ENCODE assay signal across 8 cellular contexts in genomic region chr6:154277578-154278128, GRCh38.
DNase-seq lines count a peak whose midpoint lies in the region; ATAC-seq and TF ChIP-seq lines count a peak whose summit lies in the region.

No MANE protein-coding gene starts in this region.

- no peak overlapping the region for H2BK5ac ChIP-seq in IMR-90 (ENCODE audit: low read depth, low read length, poor library complexity, severe bottlenecking)

- TF ChIP-seq RAD21 in IMR-90 (IDR thresholded peaks at IDR 0.05; ENCODE audit: low read length): no peak

- no peak overlapping the region for H2AK9ac ChIP-seq in IMR-90 (replicated peaks; ENCODE audit: low read depth, low read length, poor library complexity)

- H4K8ac ChIP-seq in IMR-90 (ENCODE audit: low read depth in 2 of 2, low read length in 2 of 2): no peak overlapping the region

- DNase-seq in stimulated activated CD4-positive, alpha-beta T cell treated with anti-CD3 and anti-CD28 coated beads, Interleukin-12 subunit alpha, Interleukin-12 subunit beta, amount 100 ng/mL, for 4 hours: peak; percentile 14
- DNase-seq in stimulated activated CD4-positive, alpha-beta T cell treated with anti-CD3 and anti-CD28 coated beads, Interleukin-1b, Interleukin-23, amount 100 ng/mL, for 48 hours: no peak
- DNase-seq in IMR-90 (no peak), upper lobe of right lung (no peak), left lung (no peak), RKO (ENCODE audit: low spot score) (no peak)
- no peak for DNase-seq in central memory CD8-positive, alpha-beta T cell (ENCODE audit: low spot score in 2 of 2)

- H3K56ac ChIP-seq in IMR-90 (ENCODE audit: extremely low read depth, insufficient read depth, low read length): no peak overlapping the region

- H4K91ac ChIP-seq in IMR-90 (ENCODE audit: insufficient read depth, low read depth, low read length): peak overlapping the region; percentile 35; the same call in 1 of the 2 replicates

- peak overlapping the region; percentile 9 for H3K27ac Mint-ChIP-seq in central memory CD8-positive, alpha-beta T cell (ENCODE audit: low read depth)

- H3K36me3 ChIP-seq in IMR-90 (ENCODE audit: control insufficient read depth, insufficient read depth, low read length) (no peaks in the 10 kb centered on the region), upper lobe of right lung (no peaks in the 10 kb centered on the region), left lung (no peaks in the 10 kb centered on the region)

- no peak for TF ChIP-seq POLR2A in IMR-90 (IDR thresholded peaks at IDR 0.05; ENCODE audit: low read depth, low read length)

- no peak overlapping the region for H3K27ac ChIP-seq in IMR-90 (ENCODE audit: insufficient read depth, low read length)
- H3K27ac ChIP-seq in upper lobe of right lung: no peak overlapping the region
- H3K27ac ChIP-seq in left lung: no peak overlapping the region

- TF ChIP-seq CTCF in IMR-90 (conservative IDR thresholded peaks at IDR 0.05; ENCODE audit: low read depth, low read length) (no peak), upper lobe of right lung (IDR thresholded peaks at IDR 0.05) (no peak), left lung (IDR thresholded peaks at IDR 0.05) (no peak)

- intact Hi-C loops in IMR-90 (cut with micrococcal nuclease) (loop anchor here (1.0 to 5.0 kb wide), 2 partner anchors 123 to 125 kb away; no protein-coding TSS in a partner anchor), upper lobe of right lung (cut with DNase I) (loop anchor here (5.0 kb wide), 1 partner anchor 120 kb away; no protein-coding TSS in a partner anchor), left lung (cut with DNase I) (loop anchor here in 1 of 2 donors (5.0 kb wide), 1 partner anchor 120 kb away; no protein-coding TSS in a partner anchor)

- WGBS in IMR-90 (ENCODE audit: extremely low coverage in 2 of 2, insufficient read length in 1 of 2), 2 experiments: 60% methylated on average over 2 of the region's 7 CpGs; no CpG with 5 or more reads in 1 of the 2 experiments

- dilution Hi-C loops in IMR-90 (cut with HindIII; ENCODE audit: low sequenced_read_pairs, unreplicated experiment): no loop called here

- peak overlapping the region; percentile 39; the same call in 1 of the 2 replicates for H3K4ac ChIP-seq in IMR-90 (ENCODE audit: low read depth, low read length)

- no peak overlapping the region for H3K18ac ChIP-seq in IMR-90 (ENCODE audit: low read depth, low read length)

- no peak overlapping the region for H3K23ac ChIP-seq in IMR-90 (ENCODE audit: low read depth, low read length)

- H3K4me3 ChIP-seq in IMR-90 (ENCODE audit: insufficient read depth, low read depth, low read length) (no peak overlapping the region), upper lobe of right lung (peak overlapping the region; percentile 0), left lung (no peak overlapping the region)

- H4K20me1 ChIP-seq in IMR-90 (ENCODE audit: insufficient read depth, low read length): no peaks in the 10 kb centered on the region

- no peaks in the 10 kb centered on the region for H3K9me1 ChIP-seq in IMR-90 (ENCODE audit: insufficient read depth, low read length)

- H3K9me3 Mint-ChIP-seq in central memory CD8-positive, alpha-beta T cell: no peaks in the 10 kb centered on the region

- H4K5ac ChIP-seq in IMR-90 (ENCODE audit: low read depth, low read length): no peak overlapping the region

- no peak overlapping the region for H2BK15ac ChIP-seq in IMR-90 (ENCODE audit: low read depth, low read length)

- CTCF ChIA-PET in IMR-90 (lab: Yijun Ruan, JAX): interaction anchor here (0.6 to 2.2 kb wide), 13 partner anchors 8 to 217 kb away, joined by 3 to 10 read pairs (median 4); no protein-coding TSS in a partner anchor

- H3K4me1 ChIP-seq in IMR-90 (ENCODE audit: control insufficient read depth, insufficient read depth, low read length): peaks cover 3% of the 10 kb centered on the region
- no peaks in the 10 kb centered on the region for H3K4me1 ChIP-seq in upper lobe of right lung
- H3K4me1 ChIP-seq in left lung: peaks cover 0 to 16% of the 10 kb centered on the region in 2 donors

- peak overlapping the region; percentile 59 for H3K4me3 Mint-ChIP-seq in central memory CD8-positive, alpha-beta T cell

- H3K4me1 Mint-ChIP-seq in central memory CD8-positive, alpha-beta T cell: peaks cover 14% of the 10 kb centered on the region

- no peak overlapping the region for H2AK5ac ChIP-seq in IMR-90 (ENCODE audit: low read depth, low read length)

- no peak overlapping the region for H2BK120ac ChIP-seq in IMR-90 (ENCODE audit: low read depth, low read length)

- H3K9me3 ChIP-seq in IMR-90 (ENCODE audit: control insufficient read depth, insufficient read depth, low read length) (no peaks in the 10 kb centered on the region), upper lobe of right lung (no peaks in the 10 kb centered on the region), left lung (no peaks in the 10 kb centered on the region)

- no peak overlapping the region for H2BK20ac ChIP-seq in IMR-90 (ENCODE audit: low read depth, low read length)

- ATAC-seq in IMR-90 (ENCODE audit: low read depth) (no peak), upper lobe of right lung (no peak), left lung (no peak), GM18861 (IDR thresholded peaks at IDR 0.05; ENCODE audit: unreplicated experiment) (no peak)
- ATAC-seq in central memory CD8-positive, alpha-beta T cell (replicated peaks; ENCODE audit: extremely low read depth, poor library complexity, severe bottlenecking): peak; percentile 19

- H3K27me3 Mint-ChIP-seq in central memory CD8-positive, alpha-beta T cell: no peaks in the 10 kb centered on the region

- H3K36me3 Mint-ChIP-seq in central memory CD8-positive, alpha-beta T cell (ENCODE audit: insufficient read depth): no peaks in the 10 kb centered on the region

- H3K27me3 ChIP-seq in IMR-90 (ENCODE audit: control insufficient read depth, insufficient read depth, low read length): no peaks in the 10 kb centered on the region
- H3K27me3 ChIP-seq in upper lobe of right lung: no peaks in the 10 kb centered on the region
- H3K27me3 ChIP-seq in left lung: no peaks in the 10 kb centered on the region

- no peak overlapping the region for H3K9ac ChIP-seq in IMR-90 (ENCODE audit: low read depth, low read length)

- no peak overlapping the region for H3K4me2 ChIP-seq in IMR-90 (ENCODE audit: low read depth, low read length)

- peak overlapping the region; percentile 73 for H2AFZ ChIP-seq in IMR-90 (replicated peaks; ENCODE audit: low read length, poor library complexity)

- no peak overlapping the region for H3K14ac ChIP-seq in IMR-90 (replicated peaks; ENCODE audit: low read depth, low read length)

- no TSS peak for BruUV-seq in IMR-90 (replicated peaks; lab: Mats Ljungman, UMichigan)

- H3K79me1 ChIP-seq in IMR-90 (ENCODE audit: low read depth in 1 of 2, low read length in 2 of 2): no peaks in the 10 kb centered on the region

- POLR2A ChIA-PET in IMR-90 (lab: Charles Lee; ENCODE audit: unreplicated experiment): interaction anchor here (0.5 kb wide), 1 partner anchor 12 kb away, joined by 11 read pairs; no protein-coding TSS in a partner anchor

- in situ Hi-C loops in IMR-90 (cut with MboI; ENCODE audit: low sequenced_read_pairs): no loop called here

TF ChIP-seq in IMR-90, 13 proteins besides CTCF, POLR2A, EP300 and RAD21:
- TF ChIP-seq MAFK (IDR thresholded peaks at IDR 0.05; ENCODE audit: low read depth, low read length) (no peak), MXI1 (IDR thresholded peaks at IDR 0.05; ENCODE audit: borderline replicate concordance, low read depth, low read length) (no peak), BHLHE40 (IDR thresholded peaks at IDR 0.05; ENCODE audit: low read depth, low read length) (no peak), SMC3 (IDR thresholded peaks at IDR 0.05; ENCODE audit: low read depth, low read length) (no peak), RCOR1 (IDR thresholded peaks at IDR 0.05; ENCODE audit: insufficient replicate concordance, low read length) (no peak), NFE2L2 (IDR thresholded peaks at IDR 0.05; ENCODE audit: low read depth, low read length) (no peak), USF2 (IDR thresholded peaks at IDR 0.05; ENCODE audit: low read depth, low read length) (no peak), FOS (IDR thresholded peaks at IDR 0.05; ENCODE audit: low read depth, low read length) (no peak), RFX5 (IDR thresholded peaks at IDR 0.05; ENCODE audit: low read depth, low read length) (no peak), CEBPB (IDR thresholded peaks at IDR 0.05; ENCODE audit: low read depth, low read length) (no peak), MAZ (IDR thresholded peaks at IDR 0.05; ENCODE audit: borderline replicate concordance, low read depth, low read length) (no peak), ELK1 (IDR thresholded peaks at IDR 0.05; ENCODE audit: borderline replicate concordance, low read depth, low read length) (no peak), CHD1 (IDR thresholded peaks at IDR 0.05; ENCODE audit: low read depth, low read length) (no peak)
